ENCODE assay signal across 34 cellular contexts in genomic region chr14:88967299-88967698, GRCh38.
"Had no signal": no experiment of that assay in that cellular context is flagged by ENCODE, and none has a peak within 500 bp of the region (broad histone marks: within the 10 kb centered on the region; RNA-seq: fewer than 3 reads in every experiment).

No MANE protein-coding gene starts in this region.

- H3K36me3 ChIP-seq: MG63 had no signal

- H3K9me3 ChIP-seq: MG63 had no signal

- H3K4me3 ChIP-seq: MG63 had no signal

- H3K27me3 ChIP-seq: MG63 had no signal

- DNase-seq: Karpas-422, Kasumi-1, MG63, MM.1S, MV-4-11, NCI-H1048, NCI-H1092, NCI-H1092 treated with DMSO at 0.1 percent for 48 hours, NCI-H1105, NCI-H1105 treated with DMSO at 0.1 percent for 48 hours, NCI-H1417, NCI-H1417 treated with DMSO at 0.1 percent for 48 hours, NCI-H1436, NCI-H1436 treated with DMSO at 0.1 percent for 48 hours, NCI-H146, NCI-H1694, NCI-H1694 treated with DMSO at 0.1 percent for 48 hours, NCI-H187, NCI-H187 treated with DMSO at 0.1 percent for 48 hours, NCI-H1930, NCI-H2029, NCI-H2029 treated with DMSO at 0.1 percent for 48 hours, NCI-H2081, NCI-H2081 treated with DMSO at 0.1 percent for 48 hours, NCI-H2107, NCI-H2171, NCI-H2171 treated with DMSO at 0.1 percent for 48 hours, NCI-H2227 treated with DMSO at 0.1 percent for 48 hours, NCI-H226, NCI-H345, NCI-H446, NCI-H446 treated with DMSO at 0.1 percent for 48 hours, NCI-H510A, NCI-H510A treated with DMSO at 0.1 percent for 48 hours had no signal
